23 cellular contexts compared by ENCODE assay signal in genomic region chr5:43967165-43967564, GRCh38.
DNase-seq lines count a peak whose midpoint lies in the region; ATAC-seq, FAIRE-seq and TF ChIP-seq lines count a peak whose summit lies in the region.
"Had no signal": no experiment of that assay in that cellular context is flagged by ENCODE, and none has a peak within 500 bp of the region (broad histone marks: within the 10 kb centered on the region; RNA-seq: fewer than 3 reads in every experiment).

No MANE protein-coding gene starts in this region.

- H2AFZ ChIP-seq in ACC112 (ENCODE audit: low read length, unreplicated experiment), result no peak overlapping the region
- H2AFZ ChIP-seq: GM23248 had no signal

- no peaks in the 10 kb centered on the region for H3K27me3 ChIP-seq in ACC112 (ENCODE audit: insufficient read depth, low read length)
- H3K27me3 ChIP-seq: BLaER1 treated with 17β-estradiol and CSF1 and Interleukin-3, amounts not matched to agents 10 nM and 100 nM had no signal

- DNase-seq in fibroblast of the aortic adventitia (ENCODE audit: low read depth), result peak; percentile 40
- DNase-seq in left kidney (ENCODE audit: low read depth, low spot score), result peak; percentile 24
- DNase-seq in NCI-H774 (lab: John Stamatoyannopoulos, UW), result no peak
- no peak for DNase-seq in NCI-H146 (lab: John Stamatoyannopoulos, UW)
- DNase-seq: 8988T; Calu3; CD8-positive, alpha-beta T cell; DMS 273 treated with DMSO at 0.1 percent for 48 hours; DMS53; DND-41; EL; GM23248; HCEC 1CT; IMR-90 had no signal

- H3K4me3 ChIP-seq in ACC112 (ENCODE audit: low read depth, low read length), result no peak overlapping the region
- H3K4me3 ChIP-seq in fibroblast of the aortic adventitia (ENCODE audit: low read depth, low read length), result no peak overlapping the region
- H3K4me3 ChIP-seq: BLaER1 treated with 17β-estradiol and CSF1 and Interleukin-3, amounts not matched to agents 10 nM and 100 nM; GM23248 had no signal

- H3K4me1 ChIP-seq in ACC112 (ENCODE audit: control insufficient read depth, insufficient read depth, low read length, unreplicated experiment), result no peaks in the 10 kb centered on the region
- H3K4me1 ChIP-seq: BLaER1 treated with 17β-estradiol and CSF1 and Interleukin-3, amounts not matched to agents 10 nM and 100 nM had no signal

- H3K36me3 ChIP-seq in ACC112 (ENCODE audit: insufficient read depth, low read length), result no peaks in the 10 kb centered on the region
- H3K36me3 ChIP-seq: BLaER1 treated with 17β-estradiol and CSF1 and Interleukin-3, amounts not matched to agents 10 nM and 100 nM had no signal

- H3K79me2 ChIP-seq in ACC112 (ENCODE audit: control insufficient read depth, insufficient read depth, low read length, unreplicated experiment), result no peaks in the 10 kb centered on the region

- no peak for TF ChIP-seq CTCF in fibroblast of the aortic adventitia (IDR thresholded peaks at IDR 0.05; ENCODE audit: insufficient read depth, low read length)

- FAIRE-seq in endometrium (lab: Jason Lieb, UNC), result peak; percentile 84
- FAIRE-seq: G401.6, GM12891, GM19239 had no signal

- peak overlapping the region; percentile 33 for H3K27ac ChIP-seq in ACC112 (ENCODE audit: low read depth, low read length)
- H3K27ac ChIP-seq: BLaER1 treated with 17β-estradiol and CSF1 and Interleukin-3, amounts not matched to agents 10 nM and 100 nM; GM23248; HL-60 had no signal

- ATAC-seq in GM19328 (IDR thresholded peaks at IDR 0.05; ENCODE audit: unreplicated experiment) (no peak), HG03045 (IDR thresholded peaks at IDR 0.05; ENCODE audit: unreplicated experiment) (no peak)
- ATAC-seq: CD8-positive, alpha-beta T cell had no signal

Comparison
In these comparisons a context has a peak if more than half of its experiments do, and no peak if none do; other contexts are left out.
1. DNase-seq: peak in fibroblast of the aortic adventitia (single experiment) and left kidney (single experiment); none in NCI-H774 (single experiment) and NCI-H146 (single experiment).